Comparison of ENCODE assay signal across 8 cellular contexts in genomic region chr14:103292426-103293374, GRCh38. TPM values are rescaled to one million over a fixed set of nuclear protein-coding genes. Genes with fewer than 3 reads are reported as not detected.
A peak's percentile ranks its signal among the peaks of the same experiment; 100 is the strongest.
DNase-seq lines count a peak whose midpoint lies in the region; ATAC-seq and TF ChIP-seq lines count a peak whose summit lies in the region.

No MANE protein-coding gene starts in this region.

- TF ChIP-seq CTCF in HFFc6 (IDR thresholded peaks at IDR 0.05): peak; percentile 94
- TF ChIP-seq CTCF in lower lobe of right lung (IDR thresholded peaks at IDR 0.05): peak; percentile 94

- H3K4me3 ChIP-seq in lower lobe of right lung: no peak overlapping the region

- H3K4me1 ChIP-seq in lower lobe of right lung: no peaks in the 10 kb centered on the region

- CTCF ChIA-PET in activated CD4-positive, alpha-beta T cell treated with anti-CD3 and anti-CD28 coated beads, Interleukin-2, amount 10 ng/mL, durations not matched to agents 7 days and 5 days (lab: Charles Lee): interaction anchor here (0.6 to 2.2 kb wide), 5 partner anchors 9 to 197 kb away, joined by 3 to 12 read pairs (median 3); no protein-coding TSS in a partner anchor

- H3K27ac ChIP-seq in lower lobe of right lung: no peak overlapping the region

- H3K36me3 ChIP-seq in lower lobe of right lung: no peaks in the 10 kb centered on the region

- H3K36me3 Mint-ChIP-seq in HFFc6 (ENCODE audit: low read depth): no peaks in the 10 kb centered on the region
- no peaks in the 10 kb centered on the region for H3K36me3 Mint-ChIP-seq in activated CD4-positive, alpha-beta T cell treated with anti-CD3 and anti-CD28 coated beads, Interleukin-2, amount 10 ng/mL, durations not matched to agents 7 days and 5 days (ENCODE audit: low read depth)

- intact Hi-C loops in lower lobe of right lung (cut with DNase I): loop anchor here (10.0 kb wide), 1 partner anchor 188 kb away; no protein-coding TSS in a partner anchor

- ATAC-seq in lower lobe of right lung: peak; percentile 88 to 94
- ATAC-seq in GM19455 (IDR thresholded peaks at IDR 0.05; ENCODE audit: unreplicated experiment): no peak

- no peaks in the 10 kb centered on the region for H3K9me3 Mint-ChIP-seq in HFFc6
- no peaks in the 10 kb centered on the region for H3K9me3 Mint-ChIP-seq in activated CD4-positive, alpha-beta T cell treated with anti-CD3 and anti-CD28 coated beads, Interleukin-2, amount 10 ng/mL, durations not matched to agents 7 days and 5 days

- H3K4me1 Mint-ChIP-seq in HFFc6 (ENCODE audit: low read depth): 0 out of 2 replicates have a peak, but pooled peaks cover 6% of the 10 kb centered on the region
- H3K4me1 Mint-ChIP-seq in activated CD4-positive, alpha-beta T cell treated with anti-CD3 and anti-CD28 coated beads, Interleukin-2, amount 10 ng/mL, durations not matched to agents 7 days and 5 days: no peaks in the 10 kb centered on the region

- POLR2A ChIA-PET in activated CD4-positive, alpha-beta T cell treated with anti-CD3 and anti-CD28 coated beads, Interleukin-2, amount 10 ng/mL, durations not matched to agents 7 days and 5 days (lab: Charles Lee): no interaction called here

- no peak overlapping the region for H3K4me3 Mint-ChIP-seq in HFFc6
- H3K4me3 Mint-ChIP-seq in activated CD4-positive, alpha-beta T cell treated with anti-CD3 and anti-CD28 coated beads, Interleukin-2, amount 10 ng/mL, durations not matched to agents 7 days and 5 days: no peak overlapping the region

- H3K27me3 Mint-ChIP-seq in HFFc6 (ENCODE audit: insufficient read depth): peaks cover 23% of the 10 kb centered on the region
- peaks cover 8% of the 10 kb centered on the region for H3K27me3 Mint-ChIP-seq in activated CD4-positive, alpha-beta T cell treated with anti-CD3 and anti-CD28 coated beads, Interleukin-2, amount 10 ng/mL, durations not matched to agents 7 days and 5 days

- H3K9me3 ChIP-seq in lower lobe of right lung: no peaks in the 10 kb centered on the region

- no peak overlapping the region for H3K27ac Mint-ChIP-seq in HFFc6
- H3K27ac Mint-ChIP-seq in activated CD4-positive, alpha-beta T cell treated with anti-CD3 and anti-CD28 coated beads, Interleukin-2, amount 10 ng/mL, durations not matched to agents 7 days and 5 days: no peak overlapping the region

- H3K27me3 ChIP-seq in lower lobe of right lung (ENCODE audit: low read depth): no peaks in the 10 kb centered on the region

- DNase-seq in EH (ENCODE audit: low read depth) (peak; percentile 67), HFFc6 (peak; percentile 46), NCI-H2196 (lab: John Stamatoyannopoulos, UW; ENCODE audit: unreplicated experiment) (peak; percentile 59), dermis blood vessel endothelial cell (peak; percentile 84), lower lobe of right lung (peak; percentile 79)
- peak; percentile 75 for DNase-seq in activated CD4-positive, alpha-beta T cell treated with anti-CD3 and anti-CD28 coated beads, Interleukin-2, amount 10 ng/mL, durations not matched to agents 7 days and 5 days
- DNase-seq in stimulated activated CD8-positive, alpha-beta memory T cell treated with anti-CD3 and anti-CD28 coated beads, Interleukin-12 subunit alpha, Interleukin-12 subunit beta, amount 100 ng/mL, for 1 hour (ENCODE audit: low read depth): peak; percentile 60

RNA-seq across cellular contexts. Expression of gene EIF5, which starts 41.3 kb away (rescaled TPM):
- total RNA-seq in HFFc6 (2021; fragmentation: NEBNext Ultra II Directional; extraction: Animal tissue kit (Norgen Biotek cat#: 25700)): 100 to 1,000 TPM; 181 to 217 (median 203) TPM
- total RNA-seq in activated CD4-positive, alpha-beta T cell treated with anti-CD3 and anti-CD28 coated beads, Interleukin-2, amount 10 ng/mL, durations not matched to agents 7 days and 5 days: 100 to 1,000 TPM; 176 to 179 TPM
- 115 and 226 TPM in 2 replicates for total RNA-seq in dermis blood vessel endothelial cell
- 266 TPM for total RNA-seq in lower lobe of right lung
